Comparison of ENCODE assay signal across 9 cellular contexts in the genomic region with DNA sequence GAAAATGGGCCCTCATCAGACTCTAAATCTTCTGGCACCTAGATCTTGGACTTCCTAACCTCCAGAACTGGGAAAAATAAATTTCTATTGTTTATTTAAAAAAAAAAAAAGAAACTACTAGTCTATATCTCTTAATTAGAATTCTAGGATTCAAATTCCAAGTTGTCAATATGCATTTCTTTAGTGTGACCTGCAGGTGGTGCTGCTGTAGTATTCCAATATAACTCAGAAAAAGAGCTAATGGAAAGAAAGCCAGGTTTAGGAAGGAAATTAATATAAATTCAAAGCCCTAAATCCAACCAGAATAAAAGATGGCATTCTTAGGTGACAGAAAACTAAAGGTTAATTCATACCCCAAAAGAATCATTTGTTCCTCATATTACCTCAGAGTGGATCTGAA.
DNase-seq lines count a peak whose midpoint lies in the region; ATAC-seq and TF ChIP-seq lines count a peak whose summit lies in the region.
"Had no signal": no experiment of that assay in that cellular context is flagged by ENCODE, and none has a peak within 500 bp of the region (broad histone marks: within the 10 kb centered on the region; RNA-seq: fewer than 3 reads in every experiment).

No MANE protein-coding gene starts in this region.

- no peaks in the 10 kb centered on the region for H3K9me3 ChIP-seq in neural progenitor cell (ENCODE audit: low read depth)
- H3K9me3 ChIP-seq: SJCRH30 had no signal

- H3K36me3 ChIP-seq in neural progenitor cell: no peaks in the 10 kb centered on the region
- H3K36me3 ChIP-seq: SJCRH30 had no signal

- no peaks in the 10 kb centered on the region for H3K27me3 ChIP-seq in neural progenitor cell

- H3K27me3 Mint-ChIP-seq in chondrocyte (ENCODE audit: low read depth): peaks cover 6% of the 10 kb centered on the region
- H3K27me3 Mint-ChIP-seq in neural progenitor cell (ENCODE audit: insufficient read depth, low read depth): peaks cover 4% of the 10 kb centered on the region

- H3K27ac Mint-ChIP-seq in chondrocyte (ENCODE audit: unreplicated experiment) (no peak overlapping the region), neural progenitor cell (no peak overlapping the region)

- no peaks in the 10 kb centered on the region for H3F3A ChIP-seq in neural progenitor cell (ENCODE audit: low read depth)

- no peak overlapping the region for H3K4me3 ChIP-seq in NB4 (ENCODE audit: low read depth, low read length)
- no peak overlapping the region for H3K4me3 ChIP-seq in neural progenitor cell
- H3K4me3 ChIP-seq: SJCRH30 had no signal

- no peak overlapping the region for H3K4me2 ChIP-seq in neural progenitor cell

- no peaks in the 10 kb centered on the region for H3K4me1 Mint-ChIP-seq in chondrocyte (ENCODE audit: low read depth)
- H3K4me1 Mint-ChIP-seq in neural progenitor cell: peaks cover 7% of the 10 kb centered on the region

- H3K27ac ChIP-seq in neural progenitor cell: no peak overlapping the region
- H3K27ac ChIP-seq: SJCRH30 had no signal

- H3K4me1 ChIP-seq in neural progenitor cell: peaks cover 7% of the 10 kb centered on the region
- H3K4me1 ChIP-seq: SJCRH30 had no signal

- H3K9me3 Mint-ChIP-seq in chondrocyte (ENCODE audit: low read depth): peaks cover 5% of the 10 kb centered on the region
- peaks cover 9% of the 10 kb centered on the region for H3K9me3 Mint-ChIP-seq in neural progenitor cell

- no peaks in the 10 kb centered on the region for H4K20me1 ChIP-seq in neural progenitor cell (ENCODE audit: low read depth)

- DNase-seq in DMS53 (lab: John Stamatoyannopoulos, UW) (peak; percentile 52), DMS53 treated with DMSO at 0.1 percent for 48 hours (lab: John Stamatoyannopoulos, UW; ENCODE audit: unreplicated experiment) (no peak), NB4 (ENCODE audit: low read depth) (peak; percentile 5), chondrocyte (ENCODE audit: low spot score) (no peak), neural progenitor cell (ENCODE audit: low spot score) (peak; percentile 15), globus pallidus (ENCODE audit: low spot score) (no peak)
- no peak for DNase-seq in activated effector memory CD4-positive, alpha-beta T cell treated with Interleukin-2 at 50 U/mL for 16 hours

- H3K79me2 ChIP-seq in neural progenitor cell (ENCODE audit: low read depth): no peaks in the 10 kb centered on the region

- no peak overlapping the region for H3K4me3 Mint-ChIP-seq in chondrocyte (ENCODE audit: unreplicated experiment)
- H3K4me3 Mint-ChIP-seq in neural progenitor cell: no peak overlapping the region

- TF ChIP-seq CTCF in NB4 (IDR thresholded peaks at IDR 0.05; ENCODE audit: low read depth, low read length) (peak; percentile 24), chondrocyte (IDR thresholded peaks at IDR 0.05) (peak; percentile 71), neural progenitor cell (IDR thresholded peaks at IDR 0.05) (peak; percentile 57)

- no peak for TF ChIP-seq POLR2A in NB4 (IDR thresholded peaks at IDR 0.05; ENCODE audit: extremely low read depth, insufficient read length)

- no peak overlapping the region for H2AFZ ChIP-seq in neural progenitor cell (replicated peaks)

- H3K9ac ChIP-seq in neural progenitor cell: no peak overlapping the region

- no peaks in the 10 kb centered on the region for H3K36me3 Mint-ChIP-seq in chondrocyte (ENCODE audit: low read depth)
- no peaks in the 10 kb centered on the region for H3K36me3 Mint-ChIP-seq in neural progenitor cell

- no peak for ATAC-seq in GM21447 (IDR thresholded peaks at IDR 0.05; ENCODE audit: unreplicated experiment)

Comparison
In these comparisons a context has a peak if more than half of its experiments do, and no peak if none do; other contexts are left out.
1. DNase-seq: peak in DMS53 (single experiment), NB4 (single experiment) and neural progenitor cell (single experiment); none in DMS53 treated with DMSO at 0.1 percent for 48 hours (single experiment), chondrocyte (single experiment), globus pallidus (single experiment) and activated effector memory CD4-positive, alpha-beta T cell treated with Interleukin-2 at 50 U/mL for 16 hours (single experiment).
2. Peak in every context shown above with its lines, with median percentiles within 50 percentile points of each other: CTCF ChIP-seq.